In the genomic region with DNA sequence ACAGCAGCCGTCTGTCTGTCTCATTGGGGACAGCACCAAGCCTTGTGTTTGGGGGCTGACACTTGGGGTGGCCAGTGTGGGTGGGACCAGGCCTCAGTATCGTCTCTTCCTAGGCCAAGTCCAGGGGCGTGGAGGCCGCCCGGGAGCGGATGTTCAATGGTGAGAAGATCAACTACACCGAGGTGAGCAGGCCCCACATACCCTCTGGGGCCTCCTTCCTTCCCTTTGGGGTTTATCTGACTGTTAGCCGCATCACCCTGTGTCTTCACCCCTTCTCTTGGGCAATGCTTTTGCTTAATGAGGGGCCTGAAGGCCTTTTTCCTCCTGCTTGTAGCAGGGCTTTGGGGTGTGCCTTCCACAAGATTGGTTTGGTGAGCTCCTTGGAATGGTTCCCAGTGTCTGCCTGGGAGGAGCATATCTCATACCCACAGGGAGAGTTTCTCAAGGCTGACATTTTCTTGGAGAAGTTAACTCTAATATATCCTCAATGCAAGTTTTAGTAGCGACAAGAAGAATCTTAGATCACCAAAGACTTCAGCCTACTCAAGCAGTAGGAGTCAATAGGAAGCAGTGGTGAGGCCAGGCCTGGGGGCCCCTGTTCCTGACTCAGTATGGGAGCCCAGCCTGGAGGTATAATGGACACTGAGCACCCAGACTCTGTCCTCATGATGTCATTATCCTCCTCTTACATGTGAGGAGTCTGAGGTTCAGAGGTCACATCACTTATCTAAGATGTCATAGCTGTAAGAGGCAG, we compare ENCODE assay signal across 9 cellular contexts. TPM values are rescaled to one million over a fixed set of nuclear protein-coding genes. Genes with fewer than 3 reads are reported as not detected.
A peak's percentile ranks its signal among the peaks of the same experiment; 100 is the strongest.
DNase-seq lines count a peak whose midpoint lies in the region; TF ChIP-seq lines count a peak whose summit lies in the region.
"Had no signal": no experiment of that assay in that cellular context is flagged by ENCODE, and none has a peak within 500 bp of the region (broad histone marks: within the 10 kb centered on the region; RNA-seq: fewer than 3 reads in every experiment).

No MANE protein-coding gene starts in this region.

- WGBS in thyroid gland, 2 donors, result 89 to 93% methylated on average over 2 to 9 of the region's 9 CpGs

- H3K4me2 ChIP-seq in Karpas-422 (ENCODE audit: low read depth, low read length, poor library complexity, severe bottlenecking), result peak overlapping the region; percentile 87

- peaks cover 40% of the 10 kb centered on the region for H3K36me3 Mint-ChIP-seq in nephron (ENCODE audit: low read depth)

- H3K36me3 ChIP-seq in Karpas-422 (ENCODE audit: insufficient read depth, low read length), result peaks cover 42% of the 10 kb centered on the region
- peaks cover 43% of the 10 kb centered on the region for H3K36me3 ChIP-seq in brain microvascular endothelial cell (replicated peaks)
- H3K36me3 ChIP-seq in thyroid gland, result peaks cover 33% of the 10 kb centered on the region in 2 donors
- H3K36me3 ChIP-seq: ovary had no signal

- H4K20me1 ChIP-seq in Karpas-422 (ENCODE audit: insufficient read depth, low read depth, low read length), result peaks cover 23% of the 10 kb centered on the region

- H3K27ac ChIP-seq in C4-2B, result peak overlapping the region; percentile 98
- no peak overlapping the region for H3K27ac ChIP-seq in Karpas-422 (ENCODE audit: low read length)
- H3K27ac ChIP-seq in brain microvascular endothelial cell, result no peak overlapping the region
- no peak overlapping the region for H3K27ac ChIP-seq in thyroid gland
- H3K27ac ChIP-seq: ovary had no signal

- H3K79me2 ChIP-seq in Karpas-422 (ENCODE audit: low read length), result peaks cover 56% of the 10 kb centered on the region

- H3K9me3 Mint-ChIP-seq in nephron, result no peaks in the 10 kb centered on the region

- peak overlapping the region; percentile 100 for H3K4me3 ChIP-seq in Karpas-422 (ENCODE audit: low read length)
- H3K4me3 ChIP-seq in brain microvascular endothelial cell (ENCODE audit: low read depth, low read length), result peak overlapping the region; percentile 9
- H3K4me3 ChIP-seq in thyroid gland (replicated peaks in 1 of 3), result peak overlapping the region in 1 of 3 donors; percentile 99

- H3K4me1 ChIP-seq in Karpas-422 (ENCODE audit: low read length), result peaks cover 29% of the 10 kb centered on the region
- H3K4me1 ChIP-seq in thyroid gland, result peaks cover 13% of the 10 kb centered on the region in 2 donors

- peak overlapping the region in 2 of 3 experiments; percentile 78 to 94 for H3K27ac Mint-ChIP-seq in nephron

- H3K9me3 ChIP-seq in Karpas-422 (ENCODE audit: low read length) (no peaks in the 10 kb centered on the region), thyroid gland (no peaks in the 10 kb centered on the region)
- H3K9me3 ChIP-seq: ovary had no signal

- H3K4me3 Mint-ChIP-seq in nephron, result peak overlapping the region; percentile 90 to 98 (median 96)

- no peak for TF ChIP-seq CTCF in C4-2B (conservative IDR thresholded peaks at IDR 0.05)
- TF ChIP-seq CTCF in brain microvascular endothelial cell (IDR thresholded peaks at IDR 0.05; ENCODE audit: low read depth, low read length, missing control alignments), result no peak
- no peak for TF ChIP-seq CTCF in nephron (IDR thresholded peaks at IDR 0.05; ENCODE audit: unreplicated experiment in 3 of 3)
- no peak for TF ChIP-seq CTCF in thyroid gland (IDR thresholded peaks at IDR 0.05)

- no peak for TF ChIP-seq POLR2A in thyroid gland (IDR thresholded peaks at IDR 0.05)

- H3K27me3 Mint-ChIP-seq in nephron (ENCODE audit: low read depth), result peaks cover 8% of the 10 kb centered on the region

- DNase-seq in Karpas-422 (no peak), brain microvascular endothelial cell (peak; percentile 12), GM19240 (ENCODE audit: insufficient read length, low spot score) (no peak), thyroid gland (no peak), SK-N-DZ (ENCODE audit: low spot score) (no peak), NCI-H774 (lab: John Stamatoyannopoulos, UW) (no peak)

- intact Hi-C loops in thyroid gland (cut with DNase I), result no loop called here

- no peaks in the 10 kb centered on the region for H3K9me2 ChIP-seq in Karpas-422 (replicated peaks; ENCODE audit: insufficient read depth, low read length)

- peak overlapping the region; percentile 100 for H3K9ac ChIP-seq in Karpas-422 (ENCODE audit: low read length)

- H3K27me3 ChIP-seq in Karpas-422 (ENCODE audit: low read length) (no peaks in the 10 kb centered on the region), brain microvascular endothelial cell (replicated peaks) (no peaks in the 10 kb centered on the region), thyroid gland (no peaks in the 10 kb centered on the region)
- H3K27me3 ChIP-seq: ovary had no signal

- H2AFZ ChIP-seq in Karpas-422 (ENCODE audit: low read length), result no peak overlapping the region

- peaks cover 29% of the 10 kb centered on the region for H3K4me1 Mint-ChIP-seq in nephron

- in situ Hi-C loops in brain microvascular endothelial cell (cut with HindIII; ENCODE audit: low pct_ligation_motif_present, low sequenced_read_pairs), result no loop called here

RNA-seq across cellular contexts. Expression of gene GPI, which starts 1.9 kb away (rescaled TPM):
- total RNA-seq in Karpas-422 (2014; rRNA removed; shearing (Covaris generic); ENCODE audit: low replicate concordance), result 219 and 234 TPM in 2 replicates
- total RNA-seq in thyroid gland, result 100 to 1,000 TPM; 118 to 446 (median 224) TPM
- 151 and 174 TPM in 2 replicates for polyA plus RNA-seq in SK-N-DZ (2014; cell fraction: cytosol; rRNA removed)
- polyA plus RNA-seq in SK-N-DZ (2014; cell fraction: nucleus; rRNA removed), result 90.8 and 155 TPM in 2 replicates

RNA-seq across cellular contexts. Expression of gene PDCD2L, which starts 37.4 kb away (rescaled TPM):
- 38.1 and 38.7 TPM in 2 replicates for total RNA-seq in Karpas-422 (2014; rRNA removed; shearing (Covaris generic); ENCODE audit: low replicate concordance)
- total RNA-seq in thyroid gland, result 10 to 100 TPM in 3 of 4 donors, 1 to 10 TPM in 1; 7.9 to 15.9 (median 11.8) TPM
- polyA plus RNA-seq in SK-N-DZ (2014; cell fraction: cytosol; rRNA removed), result 30.0 and 30.2 TPM in 2 replicates
- polyA plus RNA-seq in SK-N-DZ (2014; cell fraction: nucleus; rRNA removed), result 26.6 and 27.7 TPM in 2 replicates
